Comparison of ENCODE assay signal across 12 cellular contexts in the genomic region with DNA sequence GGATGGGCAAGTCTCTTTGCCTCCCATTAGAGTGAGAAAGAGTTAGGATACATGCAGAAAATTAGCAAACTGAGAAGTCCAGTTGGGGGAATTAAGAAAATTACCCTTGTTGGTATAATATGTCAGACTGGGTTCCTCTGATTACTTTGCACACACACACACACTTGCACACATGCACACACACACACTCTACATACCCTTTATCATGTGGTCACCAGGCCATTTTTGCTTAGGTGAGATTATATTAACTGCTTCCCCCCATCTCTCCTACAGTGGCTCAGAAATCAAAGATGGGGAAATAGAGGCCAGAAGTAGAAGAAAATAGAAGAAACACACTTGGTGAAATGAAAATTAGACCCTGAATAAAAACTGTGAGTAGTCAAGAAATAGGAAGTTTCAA. TPM values are rescaled to one million over a fixed set of nuclear protein-coding genes. Genes with fewer than 3 reads are reported as not detected.
A peak's percentile ranks its signal among the peaks of the same experiment; 100 is the strongest.
DNase-seq lines count a peak whose midpoint lies in the region; ATAC-seq and TF ChIP-seq lines count a peak whose summit lies in the region.
"Had no signal": no experiment of that assay in that cellular context is flagged by ENCODE, and none has a peak within 500 bp of the region (broad histone marks: within the 10 kb centered on the region; RNA-seq: fewer than 3 reads in every experiment).

No MANE protein-coding gene starts in this region.

- peak overlapping the region; percentile 41 to 84 (median 48) for H3K27ac Mint-ChIP-seq in IgD-negative memory B cell
- H3K27ac Mint-ChIP-seq in neural progenitor cell = no peak overlapping the region

- peaks cover 0 to 8% (median 0%) of the 10 kb centered on the region in 11 experiments; a peak in 4 of 22 replicates for H3K36me3 ChIP-seq in BLaER1 treated with 17β-estradiol and CSF1 and Interleukin-3, amounts not matched to agents 10 nM and 100 nM
- H3K36me3 ChIP-seq in neural progenitor cell = no peaks in the 10 kb centered on the region
- H3K36me3 ChIP-seq: SJCRH30 had no signal

- H3K9ac ChIP-seq in BLaER1 treated with 17β-estradiol and CSF1 and Interleukin-3, amounts not matched to agents 10 nM and 100 nM = no peak overlapping the region
- no peak overlapping the region for H3K9ac ChIP-seq in neural progenitor cell

- H2AFZ ChIP-seq in neural progenitor cell (replicated peaks) = no peak overlapping the region

- no peaks in the 10 kb centered on the region; a peak in 2 of 22 replicates for H4K20me1 ChIP-seq in BLaER1 treated with 17β-estradiol and CSF1 and Interleukin-3, amounts not matched to agents 10 nM and 100 nM
- H4K20me1 ChIP-seq in neural progenitor cell (ENCODE audit: low read depth) = no peaks in the 10 kb centered on the region

- peaks cover 6 to 30% (median 29%) of the 10 kb centered on the region in 11 experiments; a peak in 21 of 22 replicates for H3K27me3 ChIP-seq in BLaER1 treated with 17β-estradiol and CSF1 and Interleukin-3, amounts not matched to agents 10 nM and 100 nM
- peaks cover 83% of the 10 kb centered on the region for H3K27me3 ChIP-seq in neural progenitor cell
- H3K27me3 ChIP-seq: SJCRH30 had no signal

- H3F3A ChIP-seq in neural progenitor cell (ENCODE audit: low read depth) = peaks cover 22% of the 10 kb centered on the region

- no peak for DNase-seq in caudate nucleus (lab: John Stamatoyannopoulos, UW)
- no peak for DNase-seq in neural progenitor cell (ENCODE audit: low spot score)
- DNase-seq in activated effector memory CD4-positive, alpha-beta T cell treated with Interleukin-2 at 50 U/mL for 16 hours = no peak
- DNase-seq in NCI-H82 (lab: John Stamatoyannopoulos, UW) = no peak
- DNase-seq: NCI-H187 treated with DMSO at 0.1 percent for 48 hours; SJCRH30; stimulated activated naive B cell treated with anti-CD40 and anti-IgM and Interleukin-4, amounts not matched to agents 10 μg/mL and 1 μg/mL and 100 μg/mL, for 72 hours had no signal

- H3K4me1 Mint-ChIP-seq in IgD-negative memory B cell (peaks cover 47 to 65% (median 50%) of the 10 kb centered on the region in 3 donors), neural progenitor cell (peaks cover 64% of the 10 kb centered on the region)

- ATAC-seq in GM18498 (IDR thresholded peaks at IDR 0.05; ENCODE audit: unreplicated experiment) (no peak), GM18868 (IDR thresholded peaks at IDR 0.05; ENCODE audit: unreplicated experiment) (no peak)

- H3K9me3 ChIP-seq in BLaER1 treated with 17β-estradiol and CSF1 and Interleukin-3, amounts not matched to agents 10 nM and 100 nM (replicated peaks in 1 of 11) = no peaks in the 10 kb centered on the region
- H3K9me3 ChIP-seq in neural progenitor cell (ENCODE audit: low read depth) = no peaks in the 10 kb centered on the region
- H3K9me3 ChIP-seq: SJCRH30 had no signal

- no peaks in the 10 kb centered on the region for H3K79me2 ChIP-seq in neural progenitor cell (ENCODE audit: low read depth)

- peak overlapping the region; percentile 97 to 100 (median 100) for H3K4me2 ChIP-seq in BLaER1 treated with 17β-estradiol and CSF1 and Interleukin-3, amounts not matched to agents 10 nM and 100 nM
- peak overlapping the region; percentile 81 for H3K4me2 ChIP-seq in neural progenitor cell

- H3K4me1 ChIP-seq in BLaER1 treated with 17β-estradiol and CSF1 and Interleukin-3, amounts not matched to agents 10 nM and 100 nM = peaks cover 74 to 83% (median 78%) of the 10 kb centered on the region in 10 experiments
- peaks cover 31% of the 10 kb centered on the region for H3K4me1 ChIP-seq in neural progenitor cell

- H3K4me3 Mint-ChIP-seq in IgD-negative memory B cell = peak overlapping the region in 3 of 4 donors; percentile 7 to 99 (median 38)
- H3K4me3 Mint-ChIP-seq in neural progenitor cell = peak overlapping the region; percentile 91

- TF ChIP-seq CTCF in neural progenitor cell (IDR thresholded peaks at IDR 0.05) = no peak

- H3K36me3 Mint-ChIP-seq in IgD-negative memory B cell (no peaks in the 10 kb centered on the region), neural progenitor cell (no peaks in the 10 kb centered on the region)

- H3K27ac ChIP-seq in BLaER1 treated with 17β-estradiol and CSF1 and Interleukin-3, amounts not matched to agents 10 nM and 100 nM = no peak overlapping the region
- peak overlapping the region; percentile 93 for H3K27ac ChIP-seq in caudate nucleus (ENCODE audit: low read depth, low read length)
- no peak overlapping the region for H3K27ac ChIP-seq in neural progenitor cell
- H3K27ac ChIP-seq: SJCRH30 had no signal

- H3K27me3 Mint-ChIP-seq in IgD-negative memory B cell = peaks cover 1% of the 10 kb centered on the region
- peaks cover 18% of the 10 kb centered on the region for H3K27me3 Mint-ChIP-seq in neural progenitor cell (ENCODE audit: insufficient read depth, low read depth)
- H3K27me3 Mint-ChIP-seq: stimulated activated naive B cell treated with anti-CD40 and anti-IgM and Interleukin-4, amounts not matched to agents 10 μg/mL and 1 μg/mL and 100 μg/mL, for 72 hours had no signal

- H3K9me3 Mint-ChIP-seq in IgD-negative memory B cell (no peaks in the 10 kb centered on the region), neural progenitor cell (no peaks in the 10 kb centered on the region)
- H3K9me3 Mint-ChIP-seq: stimulated activated naive B cell treated with anti-CD40 and anti-IgM and Interleukin-4, amounts not matched to agents 10 μg/mL and 1 μg/mL and 100 μg/mL, for 72 hours had no signal

- H3K4me3 ChIP-seq in BLaER1 treated with 17β-estradiol and CSF1 and Interleukin-3, amounts not matched to agents 10 nM and 100 nM = peak overlapping the region in 2 of 10 experiments; percentile 69 to 73; a peak in 1 of 20 replicates
- H3K4me3 ChIP-seq in neural progenitor cell = peak overlapping the region; percentile 57

RNA-seq across cellular contexts. Expression of a gene that starts 0.9 kb away (rescaled TPM):
- polyA plus RNA-seq in IgD-negative memory B cell = 12.8 TPM
- total RNA-seq in neural progenitor cell (ENCODE audit: low replicate concordance) = 12.5 and 13.6 TPM in 2 replicates

RNA-seq across cellular contexts. Expression of a gene that starts 5.6 kb away (rescaled TPM):
- 0.64 TPM for polyA plus RNA-seq in IgD-negative memory B cell
- 0.06 and 0.28 TPM in 2 replicates for total RNA-seq in neural progenitor cell (ENCODE audit: low replicate concordance)
- polyA plus RNA-seq: CD14-positive monocyte had no signal

RNA-seq across cellular contexts. Expression of a gene that starts 5.8 kb away (rescaled TPM):
- 64.0 TPM for polyA plus RNA-seq in IgD-negative memory B cell
- total RNA-seq in neural progenitor cell (ENCODE audit: low replicate concordance) = 11.1 and 12.0 TPM in 2 replicates

RNA-seq across cellular contexts. Expression of a gene that starts 31.4 kb away (rescaled TPM):
- 183 TPM for polyA plus RNA-seq in IgD-negative memory B cell
- 242 and 320 TPM in 2 replicates for total RNA-seq in neural progenitor cell (ENCODE audit: low replicate concordance)

RNA-seq across cellular contexts. Expression of a gene that starts 37.6 kb away (rescaled TPM):
- polyA plus RNA-seq in IgD-negative memory B cell = 3,579 TPM
- 177 and 213 TPM in 2 replicates for total RNA-seq in neural progenitor cell (ENCODE audit: low replicate concordance)
